Comparison of ENCODE assay signal across 18 cellular contexts in genomic region chr2:130230376-130230775, GRCh38. TPM values are rescaled to one million over a fixed set of nuclear protein-coding genes. Genes with fewer than 3 reads are reported as not detected.
"Had no signal": no experiment of that assay in that cellular context is flagged by ENCODE, and none has a peak within 500 bp of the region (broad histone marks: within the 10 kb centered on the region; RNA-seq: fewer than 3 reads in every experiment).

No MANE protein-coding gene starts in this region.

RNA-seq across cellular contexts. Expression of gene TUBA3E, which starts 32.1 kb away (rescaled TPM):
- total RNA-seq: activated naive CD4-positive, alpha-beta T cell treated with anti-CD3 and anti-CD28 coated beads for 36 hours; activated naive CD4-positive, alpha-beta T cell treated with anti-CD3 and anti-CD28 coated beads, Interleukin-2, amount 50 U/mL, for 72 hours; activated naive CD8-positive, alpha-beta T cell treated with anti-CD3 and anti-CD28 coated beads for 36 hours; activated naive CD8-positive, alpha-beta T cell treated with anti-CD3 and anti-CD28 coated beads, Interleukin-2, amount 10 ng/mL, durations not matched to agents 7 days and 5 days; activated T-cell treated with anti-CD3 and anti-CD28 coated beads, Interleukin-2, amount 50 U/mL, for 4 hours; activated T-cell treated with anti-CD3 and anti-CD28 coated beads, Interleukin-2, amount 50 U/mL, for 72 hours; activated T-helper 1 cell treated with anti-CD3 and anti-CD28 coated beads, Interleukin-12 subunit alpha, Interleukin-12 subunit beta, Interleukin-2, Interleukin-4 antibody, amounts not matched to agents 30 ng/mL and 10 ng/mL and 1 ng/mL, durations not matched to agents 14 hours and 24 hours and 36 hours; activated T-helper 17 cell treated with anti-CD3 and anti-CD28 coated beads, Interleukin-2, amount 50 U/mL, for 72 hours; activated T-helper 2 cell treated with anti-CD3 and anti-CD28 coated beads, Interferon-gamma antibody, Interleukin-2, Interleukin-4, amounts not matched to agents 10 μg/mL and 5 μg/mL and 100 μg/mL, durations not matched to agents 14 hours and 24 hours and 36 hours; adrenal gland; aorta; ascending aorta; astrocyte; body of pancreas; breast epithelium; bronchial epithelial cell; cardiac muscle cell; cerebellum had no signal
- polyA plus RNA-seq: adrenal gland, cardiac muscle cell had no signal
